Comparison of ENCODE assay signal across 12 cellular contexts in the genomic region with DNA sequence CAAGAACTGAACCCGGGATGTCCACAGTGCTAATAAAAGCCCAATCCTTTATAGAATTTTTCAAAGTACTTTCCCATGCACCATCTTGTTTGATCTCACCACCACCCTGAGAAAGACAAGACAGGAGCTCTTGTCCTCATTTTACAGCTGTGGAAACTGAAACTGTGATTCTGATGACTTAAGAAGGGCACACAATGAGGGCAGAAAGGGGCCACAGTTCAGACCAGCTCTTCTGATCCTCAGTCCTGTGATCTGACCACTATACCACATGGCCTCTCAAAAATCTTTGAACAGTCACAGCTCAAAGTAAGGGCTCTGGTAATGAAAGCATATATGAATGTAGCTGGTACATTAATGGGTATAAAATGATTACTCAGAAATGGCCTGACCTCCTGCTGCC.
DNase-seq lines count a peak whose midpoint lies in the region; ATAC-seq, FAIRE-seq and TF ChIP-seq lines count a peak whose summit lies in the region.
"Had no signal": no experiment of that assay in that cellular context is flagged by ENCODE, and none has a peak within 500 bp of the region (broad histone marks: within the 10 kb centered on the region; RNA-seq: fewer than 3 reads in every experiment).

No MANE protein-coding gene starts in this region.

- no peaks in the 10 kb centered on the region for H3K36me3 ChIP-seq in neuronal stem cell (replicated peaks in 1 of 2; ENCODE audit: control insufficient read depth in 2 of 2, insufficient read depth in 2 of 2, low read length in 2 of 2)
- H3K36me3 ChIP-seq: WERI-Rb-1 had no signal

- H2BK5ac ChIP-seq in neuronal stem cell (ENCODE audit: low read length): no peak overlapping the region

- TF ChIP-seq POLR2A in GM12892 (IDR thresholded peaks at IDR 0.05; ENCODE audit: low read depth, low read length): no peak

- H2BK12ac ChIP-seq in neuronal stem cell (ENCODE audit: low read length): no peak overlapping the region

- no peak overlapping the region for H3K18ac ChIP-seq in neuronal stem cell (ENCODE audit: low read length)

- FAIRE-seq in GM12892 (lab: Jason Lieb, UNC): peak; percentile 82

- peak; percentile 58 for ATAC-seq in GM19372 (IDR thresholded peaks at IDR 0.05; ENCODE audit: low read depth, unreplicated experiment)
- ATAC-seq in HG02798 (IDR thresholded peaks at IDR 0.05; ENCODE audit: poor library complexity, unreplicated experiment): peak; percentile 81
- peak; percentile 59 for ATAC-seq in HG03521 (IDR thresholded peaks at IDR 0.05; ENCODE audit: unreplicated experiment)
- ATAC-seq in WTC11: no peak
- ATAC-seq: HCT116 had no signal

- no peak overlapping the region for H3K23ac ChIP-seq in neuronal stem cell (ENCODE audit: low read depth, low read length, poor library complexity)

- no peak overlapping the region for H2AK5ac ChIP-seq in neuronal stem cell (ENCODE audit: low read depth, low read length)

- no peaks in the 10 kb centered on the region for H3K9me3 ChIP-seq in neuronal stem cell (replicated peaks in 1 of 2; ENCODE audit: control insufficient read depth in 2 of 2, insufficient read depth in 1 of 2, low read depth in 1 of 2, low read length in 2 of 2)

- H3K14ac ChIP-seq in neuronal stem cell (ENCODE audit: low read length): no peak overlapping the region

- DNase-seq in GM12892 (ENCODE audit: insufficient read length): no peak
- DNase-seq in WTC11 (ENCODE audit: low spot score): no peak
- no peak for DNase-seq in neuronal stem cell (ENCODE audit: low spot score)
- no peak for DNase-seq in SIG-M5 treated with dmso at 0.1 percent for 504 hours (lab: John Stamatoyannopoulos, UW; ENCODE audit: unreplicated experiment)
- DNase-seq in NCI-H1092 treated with DMSO at 0.1 percent for 48 hours (lab: John Stamatoyannopoulos, UW): no peak
- DNase-seq: RPMI8226, WERI-Rb-1 had no signal

- no peaks in the 10 kb centered on the region for H3K79me1 ChIP-seq in neuronal stem cell (ENCODE audit: low read depth, low read length)

- POLR2A ChIA-PET in WTC11 (lab: Charles Lee): no interaction called here

- no peak overlapping the region for H4K8ac ChIP-seq in neuronal stem cell (ENCODE audit: low read depth, low read length)

- H3K9ac ChIP-seq in neuronal stem cell (ENCODE audit: low read depth, low read length, poor library complexity): no peak overlapping the region

- H3K4me1 Mint-ChIP-seq in WTC11: peaks cover 17% of the 10 kb centered on the region

- no CpG with 5 or more reads among the region's 1 CpG for WGBS in neuronal stem cell (ENCODE audit: extremely low coverage in 2 of 2, insufficient read length in 2 of 2, insufficient replicate concordance in 1 of 2), 2 donors

- no peaks in the 10 kb centered on the region for H3K36me3 Mint-ChIP-seq in WTC11

- H3K27me3 Mint-ChIP-seq in WTC11 (ENCODE audit: low read depth): peaks cover 27% of the 10 kb centered on the region

- H3K4me1 ChIP-seq in neuronal stem cell (ENCODE audit: control insufficient read depth in 2 of 2, insufficient read depth in 1 of 2, low read depth in 1 of 2, low read length in 2 of 2): no peaks in the 10 kb centered on the region

- H3K4me3 ChIP-seq in neuronal stem cell (ENCODE audit: low read length in 2 of 2): no peak overlapping the region

- CTCF ChIA-PET in WTC11 (lab: Charles Lee): no interaction called here

- no peak overlapping the region for H2AFZ ChIP-seq in neuronal stem cell (ENCODE audit: low read length)

- no peaks in the 10 kb centered on the region for H3K27me3 ChIP-seq in neuronal stem cell (ENCODE audit: control insufficient read depth in 3 of 3, insufficient read depth in 3 of 3, low read depth in 1 of 3, low read length in 3 of 3)

- H2BK15ac ChIP-seq in neuronal stem cell (ENCODE audit: low read length): no peak overlapping the region

- H3K4me3 Mint-ChIP-seq in WTC11: no peak overlapping the region
- H3K4me3 Mint-ChIP-seq: activated T-helper 1 cell treated with anti-CD3 and anti-CD28 coated beads, Interleukin-12 subunit alpha, Interleukin-12 subunit beta, Interleukin-2, Interleukin-4 antibody, amounts not matched to agents 30 ng/mL and 10 ng/mL and 1 ng/mL, durations not matched to agents 14 hours and 24 hours and 36 hours had no signal

- no peak overlapping the region for H3K27ac Mint-ChIP-seq in WTC11
- H3K27ac Mint-ChIP-seq: activated T-helper 1 cell treated with anti-CD3 and anti-CD28 coated beads, Interleukin-12 subunit alpha, Interleukin-12 subunit beta, Interleukin-2, Interleukin-4 antibody, amounts not matched to agents 30 ng/mL and 10 ng/mL and 1 ng/mL, durations not matched to agents 14 hours and 24 hours and 36 hours had no signal

- H3K27ac ChIP-seq in neuronal stem cell (replicated peaks; ENCODE audit: low read length): no peak overlapping the region
- H3K27ac ChIP-seq: WERI-Rb-1 had no signal

- no peak overlapping the region for H3K4ac ChIP-seq in neuronal stem cell (ENCODE audit: low read length)

- H4K91ac ChIP-seq in neuronal stem cell (ENCODE audit: low read depth, low read length, poor library complexity): no peak overlapping the region

- no peak overlapping the region for H2BK120ac ChIP-seq in neuronal stem cell (ENCODE audit: low read depth, low read length)

- no peak overlapping the region for H3K4me2 ChIP-seq in neuronal stem cell (ENCODE audit: insufficient read depth, low read length, poor library complexity, severe bottlenecking)

- H3K9me3 Mint-ChIP-seq in WTC11: peaks cover 4% of the 10 kb centered on the region

- no peak for TF ChIP-seq CTCF in WTC11 (IDR thresholded peaks at IDR 0.05)

TF ChIP-seq in WTC11, 78 proteins besides CTCF, POLR2A, EP300 and RAD21 (continues in another document):
- no peak for TF ChIP-seq ZNF317 (CRISPR knock-in tag; IDR thresholded peaks at IDR 0.05; ENCODE audit: borderline replicate concordance, low read depth)
- TF ChIP-seq, protein P1, sequence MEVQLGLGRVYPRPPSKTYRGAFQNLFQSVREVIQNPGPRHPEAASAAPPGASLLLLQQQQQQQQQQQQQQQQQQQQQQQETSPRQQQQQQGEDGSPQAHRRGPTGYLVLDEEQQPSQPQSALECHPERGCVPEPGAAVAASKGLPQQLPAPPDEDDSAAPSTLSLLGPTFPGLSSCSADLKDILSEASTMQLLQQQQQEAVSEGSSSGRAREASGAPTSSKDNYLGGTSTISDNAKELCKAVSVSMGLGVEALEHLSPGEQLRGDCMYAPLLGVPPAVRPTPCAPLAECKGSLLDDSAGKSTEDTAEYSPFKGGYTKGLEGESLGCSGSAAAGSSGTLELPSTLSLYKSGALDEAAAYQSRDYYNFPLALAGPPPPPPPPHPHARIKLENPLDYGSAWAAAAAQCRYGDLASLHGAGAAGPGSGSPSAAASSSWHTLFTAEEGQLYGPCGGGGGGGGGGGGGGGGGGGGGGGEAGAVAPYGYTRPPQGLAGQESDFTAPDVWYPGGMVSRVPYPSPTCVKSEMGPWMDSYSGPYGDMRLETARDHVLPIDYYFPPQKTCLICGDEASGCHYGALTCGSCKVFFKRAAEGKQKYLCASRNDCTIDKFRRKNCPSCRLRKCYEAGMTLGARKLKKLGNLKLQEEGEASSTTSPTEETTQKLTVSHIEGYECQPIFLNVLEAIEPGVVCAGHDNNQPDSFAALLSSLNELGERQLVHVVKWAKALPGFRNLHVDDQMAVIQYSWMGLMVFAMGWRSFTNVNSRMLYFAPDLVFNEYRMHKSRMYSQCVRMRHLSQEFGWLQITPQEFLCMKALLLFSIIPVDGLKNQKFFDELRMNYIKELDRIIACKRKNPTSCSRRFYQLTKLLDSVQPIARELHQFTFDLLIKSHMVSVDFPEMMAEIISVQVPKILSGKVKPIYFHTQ (CRISPR knock-in tag; IDR thresholded peaks at IDR 0.05): no peak
- no peak for TF ChIP-seq ZNF263 (CRISPR knock-in tag; IDR thresholded peaks at IDR 0.05; ENCODE audit: low read depth)
- TF ChIP-seq, protein P2, sequence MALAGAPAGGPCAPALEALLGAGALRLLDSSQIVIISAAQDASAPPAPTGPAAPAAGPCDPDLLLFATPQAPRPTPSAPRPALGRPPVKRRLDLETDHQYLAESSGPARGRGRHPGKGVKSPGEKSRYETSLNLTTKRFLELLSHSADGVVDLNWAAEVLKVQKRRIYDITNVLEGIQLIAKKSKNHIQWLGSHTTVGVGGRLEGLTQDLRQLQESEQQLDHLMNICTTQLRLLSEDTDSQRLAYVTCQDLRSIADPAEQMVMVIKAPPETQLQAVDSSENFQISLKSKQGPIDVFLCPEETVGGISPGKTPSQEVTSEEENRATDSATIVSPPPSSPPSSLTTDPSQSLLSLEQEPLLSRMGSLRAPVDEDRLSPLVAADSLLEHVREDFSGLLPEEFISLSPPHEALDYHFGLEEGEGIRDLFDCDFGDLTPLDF (CRISPR knock-in tag; IDR thresholded peaks at IDR 0.05): no peak
- no peak for TF ChIP-seq NR1H2 (CRISPR knock-in tag; IDR thresholded peaks at IDR 0.05)
- TF ChIP-seq RORB (CRISPR knock-in tag; IDR thresholded peaks at IDR 0.05): no peak
- TF ChIP-seq TP53 (CRISPR knock-in tag; IDR thresholded peaks at IDR 0.05): no peak
- no peak for TF ChIP-seq MYBL2 (CRISPR knock-in tag; IDR thresholded peaks at IDR 0.05)
- TF ChIP-seq, protein P3, sequence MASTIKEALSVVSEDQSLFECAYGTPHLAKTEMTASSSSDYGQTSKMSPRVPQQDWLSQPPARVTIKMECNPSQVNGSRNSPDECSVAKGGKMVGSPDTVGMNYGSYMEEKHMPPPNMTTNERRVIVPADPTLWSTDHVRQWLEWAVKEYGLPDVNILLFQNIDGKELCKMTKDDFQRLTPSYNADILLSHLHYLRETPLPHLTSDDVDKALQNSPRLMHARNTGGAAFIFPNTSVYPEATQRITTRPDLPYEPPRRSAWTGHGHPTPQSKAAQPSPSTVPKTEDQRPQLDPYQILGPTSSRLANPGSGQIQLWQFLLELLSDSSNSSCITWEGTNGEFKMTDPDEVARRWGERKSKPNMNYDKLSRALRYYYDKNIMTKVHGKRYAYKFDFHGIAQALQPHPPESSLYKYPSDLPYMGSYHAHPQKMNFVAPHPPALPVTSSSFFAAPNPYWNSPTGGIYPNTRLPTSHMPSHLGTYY (CRISPR knock-in tag; IDR thresholded peaks at IDR 0.05): no peak
- TF ChIP-seq PRRX2 (CRISPR knock-in tag; IDR thresholded peaks at IDR 0.05): no peak
- no peak for TF ChIP-seq OVOL2 (CRISPR knock-in tag; IDR thresholded peaks at IDR 0.05; ENCODE audit: borderline replicate concordance)
- TF ChIP-seq CREB1 (CRISPR knock-in tag; IDR thresholded peaks at IDR 0.05): no peak
- TF ChIP-seq TEAD4 (CRISPR knock-in tag; IDR thresholded peaks at IDR 0.05): no peak
- TF ChIP-seq, protein P4, sequence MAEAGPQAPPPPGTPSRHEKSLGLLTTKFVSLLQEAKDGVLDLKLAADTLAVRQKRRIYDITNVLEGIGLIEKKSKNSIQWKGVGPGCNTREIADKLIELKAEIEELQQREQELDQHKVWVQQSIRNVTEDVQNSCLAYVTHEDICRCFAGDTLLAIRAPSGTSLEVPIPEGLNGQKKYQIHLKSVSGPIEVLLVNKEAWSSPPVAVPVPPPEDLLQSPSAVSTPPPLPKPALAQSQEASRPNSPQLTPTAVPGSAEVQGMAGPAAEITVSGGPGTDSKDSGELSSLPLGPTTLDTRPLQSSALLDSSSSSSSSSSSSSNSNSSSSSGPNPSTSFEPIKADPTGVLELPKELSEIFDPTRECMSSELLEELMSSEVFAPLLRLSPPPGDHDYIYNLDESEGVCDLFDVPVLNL (CRISPR knock-in tag; IDR thresholded peaks at IDR 0.05; ENCODE audit: borderline replicate concordance, low read depth): no peak
